Comparison of ENCODE assay signal across 1 cellular context in the genomic region with DNA sequence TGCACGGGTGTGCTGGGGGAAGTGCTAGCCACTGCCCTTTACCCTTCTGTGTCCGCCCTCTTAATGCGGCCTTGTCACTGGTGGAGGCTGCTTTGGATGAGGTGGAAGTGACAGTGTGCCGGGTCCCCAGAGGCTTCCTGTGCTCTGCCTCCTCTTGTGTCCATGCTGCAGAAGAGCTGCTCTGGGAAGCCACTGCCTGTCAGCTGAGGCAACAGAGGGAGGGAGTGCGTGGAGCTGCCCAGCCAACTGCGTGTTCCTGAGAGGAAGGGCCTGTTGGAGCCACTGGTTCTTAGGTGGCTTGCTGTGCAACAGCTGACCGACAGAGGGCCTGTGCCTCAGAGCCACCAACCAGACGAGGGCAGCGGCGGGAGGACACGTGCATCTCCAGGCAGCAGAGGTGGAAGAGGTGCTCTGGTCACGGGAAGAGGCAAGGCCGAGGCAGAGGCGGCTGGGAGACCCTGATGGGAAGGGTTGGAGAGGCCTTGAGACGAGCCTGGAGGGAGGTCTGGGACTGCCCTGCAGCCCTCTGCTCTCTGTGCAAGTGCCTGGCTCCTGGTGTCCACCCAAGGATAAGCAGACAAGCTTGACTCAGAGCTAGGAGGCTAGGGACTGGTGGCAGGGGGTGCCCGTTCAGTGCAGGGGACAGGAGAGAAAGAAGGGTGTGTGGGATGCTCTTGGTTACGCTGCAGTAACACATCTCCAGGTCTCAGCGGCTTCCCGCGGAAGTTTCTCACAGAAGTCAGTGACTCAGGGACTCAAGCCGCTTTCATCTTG.
TF ChIP-seq lines count a peak whose summit lies in the region.

No MANE protein-coding gene starts in this region.

TF ChIP-seq in HepG2, 621 proteins besides CTCF, POLR2A, EP300 and RAD21 (continued from another document and continues in another):
- TF ChIP-seq, protein P1, sequence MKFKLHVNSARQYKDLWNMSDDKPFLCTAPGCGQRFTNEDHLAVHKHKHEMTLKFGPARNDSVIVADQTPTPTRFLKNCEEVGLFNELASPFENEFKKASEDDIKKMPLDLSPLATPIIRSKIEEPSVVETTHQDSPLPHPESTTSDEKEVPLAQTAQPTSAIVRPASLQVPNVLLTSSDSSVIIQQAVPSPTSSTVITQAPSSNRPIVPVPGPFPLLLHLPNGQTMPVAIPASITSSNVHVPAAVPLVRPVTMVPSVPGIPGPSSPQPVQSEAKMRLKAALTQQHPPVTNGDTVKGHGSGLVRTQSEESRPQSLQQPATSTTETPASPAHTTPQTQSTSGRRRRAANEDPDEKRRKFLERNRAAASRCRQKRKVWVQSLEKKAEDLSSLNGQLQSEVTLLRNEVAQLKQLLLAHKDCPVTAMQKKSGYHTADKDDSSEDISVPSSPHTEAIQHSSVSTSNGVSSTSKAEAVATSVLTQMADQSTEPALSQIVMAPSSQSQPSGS (CRISPR knock-in tag; IDR thresholded peaks at IDR 0.05) = no peak
- TF ChIP-seq, protein P2, sequence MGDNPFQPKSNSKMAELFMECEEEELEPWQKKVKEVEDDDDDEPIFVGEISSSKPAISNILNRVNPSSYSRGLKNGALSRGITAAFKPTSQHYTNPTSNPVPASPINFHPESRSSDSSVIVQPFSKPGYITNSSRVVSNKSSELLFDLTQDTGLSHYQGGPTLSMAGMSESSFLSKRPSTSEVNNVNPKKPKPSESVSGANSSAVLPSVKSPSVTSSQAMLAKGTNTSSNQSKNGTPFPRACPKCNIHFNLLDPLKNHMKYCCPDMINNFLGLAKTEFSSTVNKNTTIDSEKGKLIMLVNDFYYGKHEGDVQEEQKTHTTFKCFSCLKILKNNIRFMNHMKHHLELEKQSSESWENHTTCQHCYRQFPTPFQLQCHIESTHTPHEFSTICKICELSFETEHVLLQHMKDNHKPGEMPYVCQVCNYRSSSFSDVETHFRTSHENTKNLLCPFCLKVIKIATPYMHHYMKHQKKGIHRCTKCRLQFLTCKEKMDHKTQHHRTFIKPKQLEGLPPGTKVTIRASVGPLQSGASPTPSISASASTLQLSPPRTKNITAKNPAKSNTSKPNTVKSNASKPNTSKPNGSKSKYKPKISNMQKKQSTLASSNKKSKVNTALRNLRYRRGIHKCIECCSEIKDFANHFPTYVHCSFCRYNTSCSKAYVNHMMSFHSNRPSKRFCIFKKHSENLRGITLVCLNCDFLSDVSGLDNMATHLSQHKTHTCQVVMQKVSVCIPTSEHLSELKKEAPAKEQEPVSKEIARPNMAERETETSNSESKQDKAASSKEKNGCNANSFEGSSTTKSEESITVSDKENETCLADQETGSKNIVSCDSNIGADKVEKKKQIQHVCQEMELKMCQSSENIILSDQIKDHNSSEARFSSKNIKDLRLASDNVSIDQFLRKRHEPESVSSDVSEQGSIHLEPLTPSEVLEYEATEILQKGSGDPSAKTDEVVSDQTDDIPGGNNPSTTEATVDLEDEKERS (CRISPR knock-in tag; IDR thresholded peaks at IDR 0.05) = no peak
- TF ChIP-seq, protein P3, sequence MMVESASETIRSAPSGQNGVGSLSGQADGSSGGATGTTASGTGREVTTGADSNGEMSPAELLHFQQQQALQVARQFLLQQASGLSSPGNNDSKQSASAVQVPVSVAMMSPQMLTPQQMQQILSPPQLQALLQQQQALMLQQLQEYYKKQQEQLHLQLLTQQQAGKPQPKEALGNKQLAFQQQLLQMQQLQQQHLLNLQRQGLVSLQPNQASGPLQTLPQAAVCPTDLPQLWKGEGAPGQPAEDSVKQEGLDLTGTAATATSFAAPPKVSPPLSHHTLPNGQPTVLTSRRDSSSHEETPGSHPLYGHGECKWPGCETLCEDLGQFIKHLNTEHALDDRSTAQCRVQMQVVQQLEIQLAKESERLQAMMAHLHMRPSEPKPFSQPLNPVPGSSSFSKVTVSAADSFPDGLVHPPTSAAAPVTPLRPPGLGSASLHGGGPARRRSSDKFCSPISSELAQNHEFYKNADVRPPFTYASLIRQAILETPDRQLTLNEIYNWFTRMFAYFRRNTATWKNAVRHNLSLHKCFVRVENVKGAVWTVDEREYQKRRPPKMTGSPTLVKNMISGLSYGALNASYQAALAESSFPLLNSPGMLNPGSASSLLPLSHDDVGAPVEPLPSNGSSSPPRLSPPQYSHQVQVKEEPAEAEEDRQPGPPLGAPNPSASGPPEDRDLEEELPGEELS (CRISPR knock-in tag; IDR thresholded peaks at IDR 0.05) = no peak
- TF ChIP-seq CREB1 (IDR thresholded peaks at IDR 0.05) (no peak), CREB1 (CRISPR knock-in tag; IDR thresholded peaks at IDR 0.05) (no peak), ZBTB8A (CRISPR knock-in tag; IDR thresholded peaks at IDR 0.05; ENCODE audit: borderline replicate concordance, low read depth) (no peak), ZNF446 (CRISPR knock-in tag; IDR thresholded peaks at IDR 0.05) (no peak), FOXO1 (CRISPR knock-in tag; IDR thresholded peaks at IDR 0.05) (no peak; the same call in 1 of the 2 replicates), SMC3 (IDR thresholded peaks at IDR 0.05; ENCODE audit: low read length) (no peak), HNRNPLL (IDR thresholded peaks at IDR 0.05; ENCODE audit: low read depth, low read length, poor library complexity, severe bottlenecking) (peak; percentile 56), SMYD3 (CRISPR knock-in tag; IDR thresholded peaks at IDR 0.05) (peak; percentile 84; the same call in 1 of the 2 replicates), MEIS1 (CRISPR knock-in tag; IDR thresholded peaks at IDR 0.05; ENCODE audit: borderline replicate concordance) (no peak), LCORL (IDR thresholded peaks at IDR 0.05) (no peak), LCORL (CRISPR knock-in tag; IDR thresholded peaks at IDR 0.05) (no peak), ZKSCAN5 (CRISPR knock-in tag; IDR thresholded peaks at IDR 0.05) (no peak), PHF5A (CRISPR knock-in tag; IDR thresholded peaks at IDR 0.05; ENCODE audit: low read depth, unreplicated experiment) (peak; percentile 28), PCBP2 (optimal IDR thresholded peaks at IDR 0.05; ENCODE audit: low read depth, low read length, poor library complexity, severe bottlenecking) (no peak), GLI4 (CRISPR knock-in tag; IDR thresholded peaks at IDR 0.05; ENCODE audit: borderline replicate concordance) (0 out of 2 replicates have a peak, but pooled peaks have one; percentile 45), KLF13 (CRISPR knock-in tag; IDR thresholded peaks at IDR 0.05) (no peak), ZNF230 (CRISPR knock-in tag; IDR thresholded peaks at IDR 0.05) (0 out of 2 replicates have a peak, but pooled peaks have one; percentile 21), ASH2L (IDR thresholded peaks at IDR 0.05; ENCODE audit: insufficient read length, low read depth, low read length) (no peak), ZNF331 (CRISPR knock-in tag; IDR thresholded peaks at IDR 0.05) (peak; percentile 87), U2AF1 (optimal IDR thresholded peaks at IDR 0.05; ENCODE audit: low read depth, low read length) (no peak), ZFP36 (IDR thresholded peaks at IDR 0.05; ENCODE audit: borderline replicate concordance, low read depth, low read length, partially characterized antibody) (no peak), SRY (CRISPR knock-in tag; IDR thresholded peaks at IDR 0.05) (peak; percentile 96), ISX (CRISPR knock-in tag; conservative IDR thresholded peaks at IDR 0.05) (no peak), ZNF232 (CRISPR knock-in tag; IDR thresholded peaks at IDR 0.05; ENCODE audit: borderline replicate concordance) (peak; percentile 81; the same call in 1 of the 2 replicates), ARHGAP35 (CRISPR knock-in tag; IDR thresholded peaks at IDR 0.05; ENCODE audit: borderline replicate concordance) (0 out of 2 replicates have a peak, but pooled peaks have one; percentile 73), KDM5A (IDR thresholded peaks at IDR 0.05; ENCODE audit: borderline replicate concordance, low read length) (no peak), MBNL3 (CRISPR knock-in tag; conservative IDR thresholded peaks at IDR 0.05) (no peak), RBAK (CRISPR knock-in tag; IDR thresholded peaks at IDR 0.05) (peak; percentile 48; the same call in 1 of the 2 replicates), FOXC1 (CRISPR knock-in tag; IDR thresholded peaks at IDR 0.05; ENCODE audit: borderline replicate concordance) (peak; percentile 44; the same call in 1 of the 2 replicates), ZNF225 (CRISPR knock-in tag; IDR thresholded peaks at IDR 0.05) (no peak), MTA3 (CRISPR knock-in tag; IDR thresholded peaks at IDR 0.05) (no peak)
- TF ChIP-seq, protein P4, sequence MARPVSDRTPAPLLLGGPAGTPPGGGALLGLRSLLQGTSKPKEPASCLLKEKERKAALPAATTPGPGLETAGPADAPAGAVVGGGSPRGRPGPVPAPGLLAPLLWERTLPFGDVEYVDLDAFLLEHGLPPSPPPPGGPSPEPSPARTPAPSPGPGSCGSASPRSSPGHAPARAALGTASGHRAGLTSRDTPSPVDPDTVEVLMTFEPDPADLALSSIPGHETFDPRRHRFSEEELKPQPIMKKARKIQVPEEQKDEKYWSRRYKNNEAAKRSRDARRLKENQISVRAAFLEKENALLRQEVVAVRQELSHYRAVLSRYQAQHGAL (CRISPR knock-in tag; IDR thresholded peaks at IDR 0.05; ENCODE audit: not compliant biosample characterization) = no peak
- TF ChIP-seq, protein P5, sequence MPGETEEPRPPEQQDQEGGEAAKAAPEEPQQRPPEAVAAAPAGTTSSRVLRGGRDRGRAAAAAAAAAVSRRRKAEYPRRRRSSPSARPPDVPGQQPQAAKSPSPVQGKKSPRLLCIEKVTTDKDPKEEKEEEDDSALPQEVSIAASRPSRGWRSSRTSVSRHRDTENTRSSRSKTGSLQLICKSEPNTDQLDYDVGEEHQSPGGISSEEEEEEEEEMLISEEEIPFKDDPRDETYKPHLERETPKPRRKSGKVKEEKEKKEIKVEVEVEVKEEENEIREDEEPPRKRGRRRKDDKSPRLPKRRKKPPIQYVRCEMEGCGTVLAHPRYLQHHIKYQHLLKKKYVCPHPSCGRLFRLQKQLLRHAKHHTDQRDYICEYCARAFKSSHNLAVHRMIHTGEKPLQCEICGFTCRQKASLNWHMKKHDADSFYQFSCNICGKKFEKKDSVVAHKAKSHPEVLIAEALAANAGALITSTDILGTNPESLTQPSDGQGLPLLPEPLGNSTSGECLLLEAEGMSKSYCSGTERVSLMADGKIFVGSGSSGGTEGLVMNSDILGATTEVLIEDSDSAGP (CRISPR knock-in tag; IDR thresholded peaks at IDR 0.05; ENCODE audit: borderline replicate concordance) = peak; percentile 79
- TF ChIP-seq, protein P6, sequence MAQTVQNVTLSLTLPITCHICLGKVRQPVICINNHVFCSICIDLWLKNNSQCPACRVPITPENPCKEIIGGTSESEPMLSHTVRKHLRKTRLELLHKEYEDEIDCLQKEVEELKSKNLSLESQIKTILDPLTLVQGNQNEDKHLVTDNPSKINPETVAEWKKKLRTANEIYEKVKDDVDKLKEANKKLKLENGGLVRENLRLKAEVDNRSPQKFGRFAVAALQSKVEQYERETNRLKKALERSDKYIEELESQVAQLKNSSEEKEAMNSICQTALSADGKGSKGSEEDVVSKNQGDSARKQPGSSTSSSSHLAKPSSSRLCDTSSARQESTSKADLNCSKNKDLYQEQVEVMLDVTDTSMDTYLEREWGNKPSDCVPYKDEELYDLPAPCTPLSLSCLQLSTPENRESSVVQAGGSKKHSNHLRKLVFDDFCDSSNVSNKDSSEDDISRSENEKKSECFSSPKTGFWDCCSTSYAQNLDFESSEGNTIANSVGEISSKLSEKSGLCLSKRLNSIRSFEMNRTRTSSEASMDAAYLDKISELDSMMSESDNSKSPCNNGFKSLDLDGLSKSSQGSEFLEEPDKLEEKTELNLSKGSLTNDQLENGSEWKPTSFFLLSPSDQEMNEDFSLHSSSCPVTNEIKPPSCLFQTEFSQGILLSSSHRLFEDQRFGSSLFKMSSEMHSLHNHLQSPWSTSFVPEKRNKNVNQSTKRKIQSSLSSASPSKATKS (CRISPR knock-in tag; IDR thresholded peaks at IDR 0.05) = no peak
- TF ChIP-seq, protein P7, sequence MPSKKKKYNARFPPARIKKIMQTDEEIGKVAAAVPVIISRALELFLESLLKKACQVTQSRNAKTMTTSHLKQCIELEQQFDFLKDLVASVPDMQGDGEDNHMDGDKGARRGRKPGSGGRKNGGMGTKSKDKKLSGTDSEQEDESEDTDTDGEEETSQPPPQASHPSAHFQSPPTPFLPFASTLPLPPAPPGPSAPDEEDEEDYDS (CRISPR knock-in tag; IDR thresholded peaks at IDR 0.05) = 0 out of 2 replicates have a peak, but pooled peaks have one; percentile 28
- TF ChIP-seq, protein P8, sequence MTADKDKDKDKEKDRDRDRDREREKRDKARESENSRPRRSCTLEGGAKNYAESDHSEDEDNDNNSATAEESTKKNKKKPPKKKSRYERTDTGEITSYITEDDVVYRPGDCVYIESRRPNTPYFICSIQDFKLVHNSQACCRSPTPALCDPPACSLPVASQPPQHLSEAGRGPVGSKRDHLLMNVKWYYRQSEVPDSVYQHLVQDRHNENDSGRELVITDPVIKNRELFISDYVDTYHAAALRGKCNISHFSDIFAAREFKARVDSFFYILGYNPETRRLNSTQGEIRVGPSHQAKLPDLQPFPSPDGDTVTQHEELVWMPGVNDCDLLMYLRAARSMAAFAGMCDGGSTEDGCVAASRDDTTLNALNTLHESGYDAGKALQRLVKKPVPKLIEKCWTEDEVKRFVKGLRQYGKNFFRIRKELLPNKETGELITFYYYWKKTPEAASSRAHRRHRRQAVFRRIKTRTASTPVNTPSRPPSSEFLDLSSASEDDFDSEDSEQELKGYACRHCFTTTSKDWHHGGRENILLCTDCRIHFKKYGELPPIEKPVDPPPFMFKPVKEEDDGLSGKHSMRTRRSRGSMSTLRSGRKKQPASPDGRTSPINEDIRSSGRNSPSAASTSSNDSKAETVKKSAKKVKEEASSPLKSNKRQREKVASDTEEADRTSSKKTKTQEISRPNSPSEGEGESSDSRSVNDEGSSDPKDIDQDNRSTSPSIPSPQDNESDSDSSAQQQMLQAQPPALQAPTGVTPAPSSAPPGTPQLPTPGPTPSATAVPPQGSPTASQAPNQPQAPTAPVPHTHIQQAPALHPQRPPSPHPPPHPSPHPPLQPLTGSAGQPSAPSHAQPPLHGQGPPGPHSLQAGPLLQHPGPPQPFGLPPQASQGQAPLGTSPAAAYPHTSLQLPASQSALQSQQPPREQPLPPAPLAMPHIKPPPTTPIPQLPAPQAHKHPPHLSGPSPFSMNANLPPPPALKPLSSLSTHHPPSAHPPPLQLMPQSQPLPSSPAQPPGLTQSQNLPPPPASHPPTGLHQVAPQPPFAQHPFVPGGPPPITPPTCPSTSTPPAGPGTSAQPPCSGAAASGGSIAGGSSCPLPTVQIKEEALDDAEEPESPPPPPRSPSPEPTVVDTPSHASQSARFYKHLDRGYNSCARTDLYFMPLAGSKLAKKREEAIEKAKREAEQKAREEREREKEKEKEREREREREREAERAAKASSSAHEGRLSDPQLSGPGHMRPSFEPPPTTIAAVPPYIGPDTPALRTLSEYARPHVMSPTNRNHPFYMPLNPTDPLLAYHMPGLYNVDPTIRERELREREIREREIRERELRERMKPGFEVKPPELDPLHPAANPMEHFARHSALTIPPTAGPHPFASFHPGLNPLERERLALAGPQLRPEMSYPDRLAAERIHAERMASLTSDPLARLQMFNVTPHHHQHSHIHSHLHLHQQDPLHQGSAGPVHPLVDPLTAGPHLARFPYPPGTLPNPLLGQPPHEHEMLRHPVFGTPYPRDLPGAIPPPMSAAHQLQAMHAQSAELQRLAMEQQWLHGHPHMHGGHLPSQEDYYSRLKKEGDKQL (CRISPR knock-in tag; IDR thresholded peaks at IDR 0.05; ENCODE audit: low read depth) = no peak
- TF ChIP-seq, protein P9, sequence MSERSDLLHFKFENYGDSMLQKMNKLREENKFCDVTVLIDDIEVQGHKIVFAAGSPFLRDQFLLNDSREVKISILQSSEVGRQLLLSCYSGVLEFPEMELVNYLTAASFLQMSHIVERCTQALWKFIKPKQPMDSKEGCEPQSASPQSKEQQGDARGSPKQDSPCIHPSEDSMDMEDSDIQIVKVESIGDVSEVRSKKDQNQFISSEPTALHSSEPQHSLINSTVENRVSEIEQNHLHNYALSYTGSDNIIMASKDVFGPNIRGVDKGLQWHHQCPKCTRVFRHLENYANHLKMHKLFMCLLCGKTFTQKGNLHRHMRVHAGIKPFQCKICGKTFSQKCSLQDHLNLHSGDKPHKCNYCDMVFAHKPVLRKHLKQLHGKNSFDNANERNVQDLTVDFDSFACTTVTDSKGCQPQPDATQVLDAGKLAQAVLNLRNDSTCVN (CRISPR knock-in tag; IDR thresholded peaks at IDR 0.05; ENCODE audit: borderline replicate concordance) = peak; percentile 66; the same call in 1 of the 2 replicates
